Comparison of ENCODE assay signal across 8 cellular contexts in the genomic region with DNA sequence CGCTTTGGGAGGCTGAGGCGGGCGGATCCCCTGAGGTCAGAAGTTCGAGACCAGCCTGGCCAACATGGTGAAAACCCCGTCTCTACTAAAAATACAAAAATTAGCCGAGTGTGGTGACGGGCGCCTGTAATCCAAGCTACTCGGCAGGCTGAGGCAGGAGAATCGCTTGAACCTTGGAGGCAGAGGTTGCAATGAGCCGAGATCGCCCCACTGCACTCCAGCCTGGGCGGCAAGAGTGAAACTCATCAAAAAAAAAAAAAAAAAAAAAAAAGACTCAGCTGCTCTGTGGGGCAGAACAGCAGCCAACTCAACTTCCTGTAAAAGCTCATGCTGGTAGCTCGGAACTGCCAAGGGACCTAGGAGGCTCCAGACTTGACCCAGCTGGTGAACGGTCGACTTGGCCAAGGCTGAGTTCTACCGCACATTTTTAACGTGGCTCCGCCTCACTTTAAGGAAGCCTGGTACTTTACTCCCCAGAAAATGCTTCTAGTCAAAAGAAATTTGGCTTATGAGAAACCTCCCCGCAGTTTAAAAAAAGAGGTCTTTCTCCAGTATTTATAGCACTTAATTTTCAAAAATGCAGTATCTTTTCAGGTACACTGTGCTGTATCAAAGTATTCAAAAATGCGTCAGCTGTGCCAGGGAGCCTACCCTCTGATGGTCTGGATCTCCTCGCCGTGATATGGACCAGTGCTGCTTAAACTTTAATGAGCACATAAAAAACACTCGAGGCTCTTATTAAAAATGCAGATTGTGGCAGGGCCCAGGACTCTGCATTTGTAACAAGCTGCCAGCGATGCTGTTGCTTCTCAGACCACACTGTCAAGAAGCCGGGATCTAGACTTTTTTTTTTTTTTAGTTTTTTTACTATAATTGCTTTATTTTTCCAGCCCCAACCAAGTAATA. TPM values are rescaled to one million over a fixed set of nuclear protein-coding genes. Genes with fewer than 3 reads are reported as not detected.
DNase-seq lines count a peak whose midpoint lies in the region; ATAC-seq and TF ChIP-seq lines count a peak whose summit lies in the region.

No MANE protein-coding gene starts in this region.

- no peaks in the 10 kb centered on the region for H3K9me3 Mint-ChIP-seq in CD8-positive, alpha-beta T cell
- peaks cover 7% of the 10 kb centered on the region for H3K9me3 Mint-ChIP-seq in T-helper 2 cell treated with Interferon-gamma antibody and Interleukin-4, amounts not matched to agents 5 μg/mL and 100 μg/mL, for 36 hours

- H3K27ac Mint-ChIP-seq in CD8-positive, alpha-beta T cell = peak overlapping the region; percentile 88
- peak overlapping the region; percentile 92 for H3K27ac Mint-ChIP-seq in T-helper 2 cell treated with Interferon-gamma antibody and Interleukin-4, amounts not matched to agents 5 μg/mL and 100 μg/mL, for 36 hours

- CTCF ChIA-PET in CD8-positive, alpha-beta T cell (lab: Charles Lee) = interaction anchor here (0.7 to 1.7 kb wide), 6 partner anchors 10 to 50 kb away, joined by 3 to 7 read pairs (median 5); partner anchors contain the start of gene FTSJ3

- peaks cover 7% of the 10 kb centered on the region for H3K36me3 Mint-ChIP-seq in CD8-positive, alpha-beta T cell
- peaks cover 13% of the 10 kb centered on the region for H3K36me3 Mint-ChIP-seq in T-helper 2 cell treated with Interferon-gamma antibody and Interleukin-4, amounts not matched to agents 5 μg/mL and 100 μg/mL, for 36 hours (ENCODE audit: low read depth)

- intact Hi-C loops in CD8-positive, alpha-beta T cell (cut with DNase I, micrococcal nuclease) = loop anchor here (1.0 to 10.0 kb wide), 17 partner anchors 16 to 663 kb away; partner anchors contain the start of genes ERN1 (in 2 of the 2), MAP3K3 (in 2 of the 2), TEX2 (in 2 of the 2) and CCDC47 (in 1 of the 2)

- H3K27me3 ChIP-seq in CD8-positive, alpha-beta T cell (ENCODE audit: insufficient read depth, low read length) = no peaks in the 10 kb centered on the region
- no peaks in the 10 kb centered on the region for H3K27me3 ChIP-seq in HAP-1 (ENCODE audit: low read depth)

- peak overlapping the region; percentile 65 for H3K27ac ChIP-seq in CD8-positive, alpha-beta T cell (ENCODE audit: low read depth, low read length)

- peak overlapping the region; percentile 76 for H3K4me3 ChIP-seq in CD8-positive, alpha-beta T cell (ENCODE audit: low read depth, low read length)
- H3K4me3 ChIP-seq in HAP-1 = peak overlapping the region; percentile 76
- H3K4me3 ChIP-seq in epithelial cell of esophagus (ENCODE audit: low read length) = peak overlapping the region; percentile 49

- H3K36me3 ChIP-seq in CD8-positive, alpha-beta T cell (ENCODE audit: insufficient read depth, low read length) = no peaks in the 10 kb centered on the region
- peaks cover 4% of the 10 kb centered on the region; the same call in 1 of the 2 replicates for H3K36me3 ChIP-seq in HAP-1 (replicated peaks)

- no peak for ATAC-seq in CD8-positive, alpha-beta T cell
- ATAC-seq in HG03095 (IDR thresholded peaks at IDR 0.05; ENCODE audit: unreplicated experiment) (no peak), HG03196 (IDR thresholded peaks at IDR 0.05; ENCODE audit: unreplicated experiment) (no peak), GM21528 (IDR thresholded peaks at IDR 0.05; ENCODE audit: low FRiP score, unreplicated experiment) (no peak)

- H3K4me1 ChIP-seq in CD8-positive, alpha-beta T cell (ENCODE audit: insufficient read depth, low read length) = peaks cover 43% of the 10 kb centered on the region
- peaks cover 11% of the 10 kb centered on the region for H3K4me1 ChIP-seq in HAP-1

- POLR2A ChIA-PET in CD8-positive, alpha-beta T cell (lab: Charles Lee) = interaction anchor here (0.6 to 7.3 kb wide), 10 partner anchors 9 to 224 kb away, joined by 3 to 75 read pairs (median 4); partner anchors contain the start of genes CCDC47, FTSJ3, ICAM2 and MAP3K3

- no peaks in the 10 kb centered on the region for H3K27me3 Mint-ChIP-seq in CD8-positive, alpha-beta T cell (ENCODE audit: low read depth)
- no peaks in the 10 kb centered on the region for H3K27me3 Mint-ChIP-seq in T-helper 2 cell treated with Interferon-gamma antibody and Interleukin-4, amounts not matched to agents 5 μg/mL and 100 μg/mL, for 36 hours (ENCODE audit: low read depth)

- peaks cover 35% of the 10 kb centered on the region for H3K4me1 Mint-ChIP-seq in CD8-positive, alpha-beta T cell (ENCODE audit: low read depth)
- peaks cover 41% of the 10 kb centered on the region for H3K4me1 Mint-ChIP-seq in T-helper 2 cell treated with Interferon-gamma antibody and Interleukin-4, amounts not matched to agents 5 μg/mL and 100 μg/mL, for 36 hours (ENCODE audit: low read depth)

- H3K4me3 Mint-ChIP-seq in CD8-positive, alpha-beta T cell = peak overlapping the region; percentile 84
- peak overlapping the region; percentile 87 for H3K4me3 Mint-ChIP-seq in T-helper 2 cell treated with Interferon-gamma antibody and Interleukin-4, amounts not matched to agents 5 μg/mL and 100 μg/mL, for 36 hours

- in situ Hi-C loops in HAP-1 (cut with MboI; ENCODE audit: low sequenced_read_pairs) = no loop called here

- no peaks in the 10 kb centered on the region for H3K9me3 ChIP-seq in CD8-positive, alpha-beta T cell (ENCODE audit: low read length)
- H3K9me3 ChIP-seq in HAP-1 = no peaks in the 10 kb centered on the region

- peak in 2 of 7 experiments; percentile 22 to 44 for DNase-seq in CD8-positive, alpha-beta T cell
- DNase-seq in HAP-1 (ENCODE audit: low spot score in 2 of 2) (no peak), epithelial cell of esophagus (ENCODE audit: low read depth) (no peak), myocyte (ENCODE audit: low read depth) (peak; percentile 70)
- DNase-seq in T-helper 2 cell treated with Interferon-gamma antibody and Interleukin-4, amounts not matched to agents 5 μg/mL and 100 μg/mL, for 36 hours (ENCODE audit: low spot score) = peak; percentile 19

- no peak for TF ChIP-seq CTCF in CD8-positive, alpha-beta T cell (IDR thresholded peaks at IDR 0.05)
- no peak for TF ChIP-seq CTCF in epithelial cell of esophagus (IDR thresholded peaks at IDR 0.05; ENCODE audit: insufficient read depth, low read depth, low read length, missing control alignments)

RNA-seq across cellular contexts. Expression of gene SMARCD2, which starts 1.2 kb away (rescaled TPM):
- 100 to 1,000 TPM; 121 TPM for total RNA-seq in CD8-positive, alpha-beta T cell
- 28.5 and 28.8 TPM in 2 replicates for total RNA-seq in myocyte
- 31.2 TPM for polyA plus RNA-seq in myocyte (2012)

RNA-seq across cellular contexts. Expression of gene FTSJ3, which starts 16.2 kb away (rescaled TPM):
- 10 to 100 TPM; 60.0 to 70.3 TPM for total RNA-seq in CD8-positive, alpha-beta T cell
- 27.9 and 49.9 TPM in 2 replicates for total RNA-seq in myocyte
- polyA plus RNA-seq in myocyte (2012) = 32.9 TPM

RNA-seq across cellular contexts. Expression of gene PSMC5, which starts 16.4 kb away (rescaled TPM):
- total RNA-seq in CD8-positive, alpha-beta T cell = 10 to 100 TPM; 88.5 to 90.3 TPM
- total RNA-seq in myocyte = 36.8 and 50.2 TPM in 2 replicates
- polyA plus RNA-seq in myocyte (2012) = 161 TPM

RNA-seq across cellular contexts. Expression of gene CSH2, which starts 29.8 kb away (rescaled TPM):
- total RNA-seq in CD8-positive, alpha-beta T cell = not detected
- total RNA-seq in myocyte = not detected in 2 replicates
- not detected for polyA plus RNA-seq in myocyte (2012)

RNA-seq across cellular contexts. Expression of gene GH2, which starts 38.1 kb away (rescaled TPM):
- total RNA-seq in CD8-positive, alpha-beta T cell = not detected
- not detected in 2 replicates for total RNA-seq in myocyte
- polyA plus RNA-seq in myocyte (2012) = not detected

Comparison
In these comparisons a context has a peak if more than half of its experiments do, and no peak if none do; other contexts are left out.
1. DNase-seq: peak in T-helper 2 cell treated with Interferon-gamma antibody and Interleukin-4, amounts not matched to agents 5 μg/mL and 100 μg/mL, for 36 hours (single experiment) and myocyte (single experiment); none in HAP-1 (0 of 2) and epithelial cell of esophagus (single experiment).
2. Peak in every context shown above with its lines, with median percentiles within 50 percentile points of each other: H3K4me3 ChIP-seq.